7 cellular contexts compared by ENCODE assay signal in the genomic region with DNA sequence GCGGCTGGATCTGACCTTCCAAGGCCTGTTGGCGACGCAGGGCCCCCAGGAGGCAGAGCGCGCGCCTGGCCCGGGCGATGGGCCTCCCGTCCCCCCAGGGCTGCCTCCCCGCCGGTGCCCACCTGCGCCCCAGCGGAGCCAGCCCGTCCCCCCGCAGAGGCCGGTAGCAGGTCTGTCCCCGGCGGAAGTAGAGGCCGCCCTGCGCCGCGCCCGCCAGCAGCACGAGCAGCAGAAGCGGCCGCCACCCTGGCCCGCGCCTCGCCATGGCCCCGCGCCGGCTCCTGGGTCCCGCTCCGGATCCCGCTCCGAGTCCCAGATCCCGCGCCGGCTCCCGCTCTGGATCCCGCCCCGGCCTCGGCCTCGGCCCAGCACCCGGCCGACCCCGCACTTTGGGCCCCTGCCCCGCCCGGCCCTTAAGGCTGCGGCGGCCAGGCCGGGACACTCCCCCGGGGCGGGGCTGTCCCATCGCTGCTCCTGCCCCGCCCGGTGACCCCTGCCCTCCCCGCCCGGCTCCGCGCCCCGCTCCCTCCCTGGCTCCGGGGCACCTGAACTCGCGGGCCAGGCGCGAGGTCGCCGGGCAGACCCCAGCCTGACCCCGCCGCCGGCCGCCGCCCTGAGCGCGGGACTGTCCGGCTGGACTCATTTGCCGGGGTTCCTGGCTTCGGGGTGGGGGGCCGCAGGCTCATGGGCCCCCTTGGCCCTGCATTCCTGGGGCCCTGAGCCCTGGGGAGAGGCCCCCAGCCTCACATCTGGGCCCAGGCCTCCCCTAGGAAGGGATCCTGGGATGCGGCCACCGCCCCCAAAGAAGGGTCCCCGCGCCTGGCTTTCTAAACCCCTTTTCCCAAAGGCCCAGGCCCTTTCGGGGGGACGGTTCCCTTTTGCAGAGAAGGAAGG. TPM values are rescaled to one million over a fixed set of nuclear protein-coding genes. Genes with fewer than 3 reads are reported as not detected.
DNase-seq lines count a peak whose midpoint lies in the region; ATAC-seq and TF ChIP-seq lines count a peak whose summit lies in the region.

CTSZ (minus strand) TSS at position 391 of the 894 bp plus-strand sequence; CDS start at position 265, 126 bp downstream.

- H3K36me3 ChIP-seq in mucosa of stomach (ENCODE audit: control insufficient read depth, insufficient read depth, low read length), result no peaks in the 10 kb centered on the region
- H3K36me3 ChIP-seq in thyroid gland, result no peaks in the 10 kb centered on the region

- H3K4me3 ChIP-seq in epithelial cell of proximal tubule (ENCODE audit: low read depth, low read length), result peak within 1 kb of the TSS; percentile 85
- H3K4me3 ChIP-seq in mucosa of stomach (ENCODE audit: low read length), result peak within 1 kb of the TSS; percentile 56
- peak within 1 kb of the TSS; percentile 34 to 50 (median 46) for H3K4me3 ChIP-seq in thyroid gland (replicated peaks in 1 of 3)

- intact Hi-C loops in thyroid gland (cut with DNase I), result loop anchor here (10.0 kb wide), 1 partner anchor 112 kb away; no protein-coding TSS in a partner anchor

- peak in 1 of 2 donors; percentile 67 for TF ChIP-seq POLR2A in thyroid gland (IDR thresholded peaks at IDR 0.05)

- H3K27me3 ChIP-seq in mucosa of stomach (ENCODE audit: control insufficient read depth, insufficient read depth, low read length) (no peaks in the 10 kb centered on the region), thyroid gland (no peaks in the 10 kb centered on the region)

- peak within 1 kb of the TSS; percentile 12 to 94 (median 73) for H3K27ac ChIP-seq in thyroid gland

- 31 to 84% methylated on average over 6 to 16 of the region's 86 CpGs for WGBS in thyroid gland, 2 donors

- H3K9me3 ChIP-seq in mucosa of stomach (ENCODE audit: control insufficient read depth, low read length), result no peaks in the 10 kb centered on the region
- no peaks in the 10 kb centered on the region for H3K9me3 ChIP-seq in thyroid gland

- H3K9me3 Mint-ChIP-seq in activated CD8-positive, alpha-beta memory T cell treated with anti-CD3 and anti-CD28 coated beads, Interleukin-2, amount 10 ng/mL, durations not matched to agents 7 days and 5 days (ENCODE audit: low read depth), result no peaks in the 10 kb centered on the region

- H3K4me1 ChIP-seq in mucosa of stomach (ENCODE audit: control insufficient read depth, insufficient read depth, low read length) (peaks cover 58% of the 10 kb centered on the region), thyroid gland (peaks cover 48 to 51% of the 10 kb centered on the region in 2 donors)

- peaks cover 54% of the 10 kb centered on the region for H3K4me1 Mint-ChIP-seq in activated CD8-positive, alpha-beta memory T cell treated with anti-CD3 and anti-CD28 coated beads, Interleukin-2, amount 10 ng/mL, durations not matched to agents 7 days and 5 days

- TF ChIP-seq CTCF in epithelial cell of proximal tubule (conservative IDR thresholded peaks at IDR 0.05; ENCODE audit: low read depth, low read length) (no peak), thyroid gland (IDR thresholded peaks at IDR 0.05) (no peak)

- H3K36me3 Mint-ChIP-seq in activated CD8-positive, alpha-beta memory T cell treated with anti-CD3 and anti-CD28 coated beads, Interleukin-2, amount 10 ng/mL, durations not matched to agents 7 days and 5 days, result peaks cover 3% of the 10 kb centered on the region

- CTCF ChIA-PET in activated CD8-positive, alpha-beta memory T cell treated with anti-CD3 and anti-CD28 coated beads, Interleukin-2, amount 10 ng/mL, durations not matched to agents 7 days and 5 days (lab: Charles Lee), result no interaction called here

- DNase-seq in HuH-7.5 (ENCODE audit: low spot score) (peak; percentile 88), epithelial cell of proximal tubule (ENCODE audit: low read depth) (no peak), thyroid gland (peak; percentile 53), DMS79 treated with DMSO at 0.1 percent for 48 hours (lab: John Stamatoyannopoulos, UW) (no peak)
- peak; percentile 61 for DNase-seq in activated CD8-positive, alpha-beta memory T cell treated with anti-CD3 and anti-CD28 coated beads, Interleukin-2, amount 10 ng/mL, durations not matched to agents 7 days and 5 days

- peak; percentile 19 for ATAC-seq in GM18907 (IDR thresholded peaks at IDR 0.05; ENCODE audit: unreplicated experiment)
- ATAC-seq in activated CD8-positive, alpha-beta memory T cell treated with anti-CD3 and anti-CD28 coated beads, Interleukin-2, amount 10 ng/mL, durations not matched to agents 7 days and 5 days, result peak; percentile 87

- peak within 1 kb of the TSS; percentile 68 for H3K27ac Mint-ChIP-seq in activated CD8-positive, alpha-beta memory T cell treated with anti-CD3 and anti-CD28 coated beads, Interleukin-2, amount 10 ng/mL, durations not matched to agents 7 days and 5 days

- peak within 1 kb of the TSS; percentile 91 for H3K9ac ChIP-seq in mucosa of stomach (ENCODE audit: low read length)

- H3K27me3 Mint-ChIP-seq in activated CD8-positive, alpha-beta memory T cell treated with anti-CD3 and anti-CD28 coated beads, Interleukin-2, amount 10 ng/mL, durations not matched to agents 7 days and 5 days, result no peaks in the 10 kb centered on the region

- H3K4me3 Mint-ChIP-seq in activated CD8-positive, alpha-beta memory T cell treated with anti-CD3 and anti-CD28 coated beads, Interleukin-2, amount 10 ng/mL, durations not matched to agents 7 days and 5 days, result peak within 1 kb of the TSS; percentile 68

RNA-seq across cellular contexts. Expression of gene CTSZ, which starts in this region (rescaled TPM):
- 10 to 100 TPM; 39.6 to 48.0 TPM for total RNA-seq in activated CD8-positive, alpha-beta memory T cell treated with anti-CD3 and anti-CD28 coated beads, Interleukin-2, amount 10 ng/mL, durations not matched to agents 7 days and 5 days
- total RNA-seq in epithelial cell of proximal tubule (98.1 and 109 TPM in 2 replicates), thyroid gland (100 to 1,000 TPM; 152 to 256 (median 212) TPM)

Comparison
In these comparisons a context has a peak if more than half of its experiments do, and no peak if none do; other contexts are left out.
1. DNase-seq: peak in HuH-7.5 (single experiment), activated CD8-positive, alpha-beta memory T cell treated with anti-CD3 and anti-CD28 coated beads, Interleukin-2, amount 10 ng/mL, durations not matched to agents 7 days and 5 days (single experiment) and thyroid gland (2 of 2); none in epithelial cell of proximal tubule (single experiment) and DMS79 treated with DMSO at 0.1 percent for 48 hours (single experiment).
2. Peak in every context shown above with its lines, with median percentiles within 50 percentile points of each other: H3K4me3 ChIP-seq.